29 cellular contexts compared by ENCODE assay signal in the genomic region with DNA sequence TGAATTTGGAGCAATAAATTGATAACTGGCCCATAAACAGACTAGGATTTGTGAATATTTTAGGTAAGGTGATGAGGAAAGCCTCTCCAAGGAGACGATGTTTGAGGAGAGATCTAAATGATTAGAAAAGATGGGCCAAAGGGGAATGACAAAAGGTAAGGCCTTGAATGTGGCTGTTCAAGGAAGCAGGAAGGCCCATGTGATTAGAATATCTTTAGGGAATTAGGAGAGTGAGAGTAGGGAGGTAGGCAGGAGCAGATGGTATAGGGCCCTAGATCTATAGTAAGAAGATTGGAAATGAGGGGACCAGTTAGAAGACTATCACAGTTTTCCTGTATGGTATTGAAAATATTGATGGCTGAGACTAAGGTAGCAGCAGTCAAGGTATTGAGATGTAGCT.
"Had no signal": no experiment of that assay in that cellular context is flagged by ENCODE, and none has a peak within 500 bp of the region (broad histone marks: within the 10 kb centered on the region; RNA-seq: fewer than 3 reads in every experiment).

No MANE protein-coding gene starts in this region.

- ATAC-seq: activated CD4-positive, CD25-positive, alpha-beta regulatory T cell treated with anti-CD3 and anti-CD28 coated beads, Interleukin-2, amount 50 U/mL, for 24 hours; activated CD8-positive, alpha-beta memory T cell treated with anti-CD3 and anti-CD28 coated beads, Interleukin-2, amount 10 ng/mL, durations not matched to agents 7 days and 5 days; body of pancreas; left cardiac atrium; left ventricle myocardium superior; mucosa of descending colon; right lobe of liver; stimulated activated naive CD8-positive, alpha-beta T cell treated with anti-CD3 and anti-CD28 coated beads, Interleukin-15, Interleukin-2, amounts not matched to agents 100 U/mL and 50 U/mL, for 24 hours had no signal

- DNase-seq: activated CD4-positive, alpha-beta memory T cell treated with anti-CD3 and anti-CD28 coated beads, Interleukin-2, amount 10 ng/mL, durations not matched to agents 7 days and 5 days; activated CD4-positive, alpha-beta T cell treated with anti-CD3 and anti-CD28 coated beads, Interleukin-2, amount 10 ng/mL, durations not matched to agents 24 days and 14 days; activated CD8-positive, alpha-beta memory T cell treated with anti-CD3 and anti-CD28 coated beads, Interleukin-2, amount 10 ng/mL, durations not matched to agents 7 days and 5 days; activated naive CD4-positive, alpha-beta T cell; activated naive CD8-positive, alpha-beta T cell treated with anti-CD3 and anti-CD28 coated beads for 36 hours; activated T-cell treated with anti-CD3 and anti-CD28 coated beads, Interleukin-2, amount 50 U/mL, for 48 hours; aorta; body of pancreas; cerebellar nuclear complex; colonic mucosa; effector CD8-positive, alpha-beta T cell; esophagus squamous epithelium; foreskin melanocyte; left cardiac atrium; left ventricle myocardium superior; mucosa of descending colon; nephron progenitor cell; right lobe of liver; stimulated activated CD4-positive, alpha-beta T cell treated with anti-CD3 and anti-CD28 coated beads, Interleukin-4, amount 100 ng/mL, for 1 hour; stimulated activated naive CD8-positive, alpha-beta T cell treated with anti-CD3 and anti-CD28 coated beads, Interleukin-15, Interleukin-2, amounts not matched to agents 100 U/mL and 50 U/mL, for 24 hours; T-helper 9 cell; trophoblast cell; uterus had no signal

- H3K27me3 Mint-ChIP-seq: activated CD4-positive, alpha-beta memory T cell treated with anti-CD3 and anti-CD28 coated beads, Interleukin-2, amount 10 ng/mL, durations not matched to agents 7 days and 5 days; activated CD4-positive, alpha-beta T cell treated with anti-CD3 and anti-CD28 coated beads, Interleukin-2, amount 10 ng/mL, durations not matched to agents 24 days and 14 days; activated CD8-positive, alpha-beta memory T cell treated with anti-CD3 and anti-CD28 coated beads, Interleukin-2, amount 10 ng/mL, durations not matched to agents 7 days and 5 days; activated naive CD8-positive, alpha-beta T cell treated with anti-CD3 and anti-CD28 coated beads for 36 hours had no signal

- H3K9me3 ChIP-seq: adrenal gland, body of pancreas, colonic mucosa, esophagus squamous epithelium, mucosa of descending colon, neutrophil, right lobe of liver, thoracic aorta, uterus had no signal

- H3K4me3 ChIP-seq: adrenal gland, body of pancreas, colonic mucosa, esophagus squamous epithelium, mucosa of descending colon, right lobe of liver, thoracic aorta, uterus had no signal

- H3K4me1 ChIP-seq: colonic mucosa had no signal

- H3K36me3 ChIP-seq: adrenal gland, colonic mucosa, esophagus squamous epithelium, neutrophil, right lobe of liver, thoracic aorta, uterus had no signal

- H3K4me3 Mint-ChIP-seq: activated CD4-positive, alpha-beta memory T cell treated with anti-CD3 and anti-CD28 coated beads, Interleukin-2, amount 10 ng/mL, durations not matched to agents 7 days and 5 days; activated CD4-positive, alpha-beta T cell treated with anti-CD3 and anti-CD28 coated beads, Interleukin-2, amount 10 ng/mL, durations not matched to agents 24 days and 14 days; activated CD8-positive, alpha-beta memory T cell treated with anti-CD3 and anti-CD28 coated beads, Interleukin-2, amount 10 ng/mL, durations not matched to agents 7 days and 5 days; activated naive CD8-positive, alpha-beta T cell treated with anti-CD3 and anti-CD28 coated beads for 36 hours; nephron progenitor cell had no signal

- H3K27ac ChIP-seq: body of pancreas, colonic mucosa, epithelial cell of prostate, esophagus squamous epithelium, neutrophil, right lobe of liver, thoracic aorta, uterus, VCaP had no signal

- H3K27ac Mint-ChIP-seq: activated CD4-positive, alpha-beta memory T cell treated with anti-CD3 and anti-CD28 coated beads, Interleukin-2, amount 10 ng/mL, durations not matched to agents 7 days and 5 days; activated CD4-positive, alpha-beta T cell treated with anti-CD3 and anti-CD28 coated beads, Interleukin-2, amount 10 ng/mL, durations not matched to agents 24 days and 14 days; activated CD8-positive, alpha-beta memory T cell treated with anti-CD3 and anti-CD28 coated beads, Interleukin-2, amount 10 ng/mL, durations not matched to agents 7 days and 5 days; nephron progenitor cell had no signal

- H3K9me3 Mint-ChIP-seq: activated CD4-positive, alpha-beta memory T cell treated with anti-CD3 and anti-CD28 coated beads, Interleukin-2, amount 10 ng/mL, durations not matched to agents 7 days and 5 days; nephron progenitor cell had no signal

- H3K27me3 ChIP-seq: adrenal gland, body of pancreas, colonic mucosa, esophagus squamous epithelium, neutrophil, right lobe of liver, uterus had no signal
